ENCODE assay signal across 9 cellular contexts in the genomic region with DNA sequence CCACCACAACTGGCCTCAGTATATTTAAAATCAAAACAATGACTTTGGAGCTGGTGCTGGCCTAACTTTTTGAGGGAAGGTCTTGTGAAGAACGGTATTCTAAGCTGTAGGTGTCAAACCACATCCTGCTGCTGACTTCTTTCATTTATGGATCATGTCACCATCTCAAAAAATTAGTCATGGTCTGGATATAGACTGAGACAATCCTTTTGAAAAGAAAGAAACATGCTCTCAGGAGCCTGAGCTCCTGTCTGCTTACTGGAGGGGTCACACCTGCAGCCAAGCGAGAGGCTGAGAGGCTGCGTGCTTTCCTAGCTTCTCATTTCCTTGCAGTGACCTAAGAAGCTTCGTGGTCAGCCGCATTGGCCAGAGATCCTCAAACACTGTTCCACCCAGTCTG. TPM values are rescaled to one million over a fixed set of nuclear protein-coding genes. Genes with fewer than 3 reads are reported as not detected.
DNase-seq lines count a peak whose midpoint lies in the region; ATAC-seq and TF ChIP-seq lines count a peak whose summit lies in the region.
"Had no signal": no experiment of that assay in that cellular context is flagged by ENCODE, and none has a peak within 500 bp of the region (broad histone marks: within the 10 kb centered on the region; RNA-seq: fewer than 3 reads in every experiment).

No MANE protein-coding gene starts in this region.

- in situ Hi-C loops in ACHN (cut with HindIII; ENCODE audit: low pct_ligation_motif_present, low pct_unique_long_range_greater_than_20kb, low sequenced_read_pairs), result no loop called here

- intact Hi-C loops in CD4-positive, alpha-beta T cell (cut with DNase I, micrococcal nuclease), result no loop called here

- no peaks in the 10 kb centered on the region for H3K9me3 Mint-ChIP-seq in CD4-positive, alpha-beta T cell

- POLR2A ChIA-PET in CD4-positive, alpha-beta T cell (lab: Charles Lee), result no interaction called here

- TF ChIP-seq CTCF in CD4-positive, alpha-beta T cell (IDR thresholded peaks at IDR 0.05), result no peak

- no peak for DNase-seq in CD4-positive, alpha-beta T cell
- DNase-seq in amniotic epithelial cell (ENCODE audit: low read depth) (peak; percentile 42), cerebellar nuclear complex (lab: John Stamatoyannopoulos, UW) (no peak), DMS79 treated with DMSO at 0.1 percent for 48 hours (lab: John Stamatoyannopoulos, UW) (no peak), medulla oblongata (ENCODE audit: extremely low spot score) (no peak), ACHN (no peak)

- peak; percentile 59 for ATAC-seq in CD4-positive, alpha-beta T cell (ENCODE audit: poor library complexity)
- peak; percentile 97 for ATAC-seq in GM21360 (IDR thresholded peaks at IDR 0.05; ENCODE audit: unreplicated experiment)
- peak; percentile 92 for ATAC-seq in HG03520 (IDR thresholded peaks at IDR 0.05; ENCODE audit: unreplicated experiment)

- no peaks in the 10 kb centered on the region for H3K27me3 Mint-ChIP-seq in CD4-positive, alpha-beta T cell

- no peaks in the 10 kb centered on the region for H3K36me3 Mint-ChIP-seq in CD4-positive, alpha-beta T cell (ENCODE audit: low read depth)

- CTCF ChIA-PET in CD4-positive, alpha-beta T cell (lab: Charles Lee), result no interaction called here

- no peaks in the 10 kb centered on the region for H3K9me3 ChIP-seq in CD4-positive, alpha-beta T cell (ENCODE audit: control insufficient read depth, low read length)
- H3K9me3 ChIP-seq: BLaER1 treated with 17β-estradiol and CSF1 and Interleukin-3, amounts not matched to agents 10 nM and 100 nM had no signal

- no peak overlapping the region for H3K27ac Mint-ChIP-seq in CD4-positive, alpha-beta T cell

- H3K27ac ChIP-seq in CD4-positive, alpha-beta T cell (ENCODE audit: low read depth, low read length), result no peak overlapping the region
- H3K27ac ChIP-seq: BLaER1 treated with 17β-estradiol and CSF1 and Interleukin-3, amounts not matched to agents 10 nM and 100 nM had no signal

- H3K4me3 Mint-ChIP-seq in CD4-positive, alpha-beta T cell, result no peak overlapping the region

- peaks cover 11% of the 10 kb centered on the region for H3K4me1 Mint-ChIP-seq in CD4-positive, alpha-beta T cell (ENCODE audit: low read depth)

- no peaks in the 10 kb centered on the region for H3K27me3 ChIP-seq in CD4-positive, alpha-beta T cell (ENCODE audit: control insufficient read depth, insufficient read depth, low read length)
- H3K27me3 ChIP-seq: BLaER1 treated with 17β-estradiol and CSF1 and Interleukin-3, amounts not matched to agents 10 nM and 100 nM had no signal

RNA-seq across cellular contexts. Expression of gene TIAM2, which starts 55.2 kb away (rescaled TPM):
- 1 to 10 TPM; 4.4 to 5.3 TPM for total RNA-seq in CD4-positive, alpha-beta T cell
